Comparison of ENCODE assay signal across 8 cellular contexts in the genomic region with DNA sequence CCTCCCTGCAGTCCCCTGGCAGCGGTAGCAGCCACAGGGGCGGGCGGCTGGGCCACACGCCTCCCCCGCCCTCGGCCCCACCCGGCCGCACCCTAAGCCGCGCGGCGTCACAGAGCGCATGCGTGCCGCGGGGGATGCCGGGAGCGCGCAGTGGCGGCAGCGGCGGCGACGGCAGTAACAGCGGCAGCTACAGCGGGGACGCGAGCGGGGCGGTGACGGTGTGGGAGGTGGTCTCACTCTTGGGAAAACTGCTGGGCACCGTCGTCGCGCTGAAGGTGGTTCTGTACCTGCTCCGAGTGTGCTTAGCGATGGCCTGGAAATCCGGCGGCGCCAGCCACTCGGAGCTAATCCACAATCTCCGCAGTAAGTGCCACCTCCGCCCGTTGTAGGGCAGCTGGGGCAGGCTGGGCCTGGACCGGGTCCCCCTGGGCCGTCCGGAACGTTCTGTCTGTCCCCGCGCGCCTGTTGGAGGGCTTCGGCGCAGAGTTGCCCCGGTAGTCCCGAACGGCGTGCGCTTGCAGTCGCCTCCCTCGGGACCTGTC. TPM values are rescaled to one million over a fixed set of nuclear protein-coding genes. Genes with fewer than 3 reads are reported as not detected.
A peak's percentile ranks its signal among the peaks of the same experiment; 100 is the strongest.
DNase-seq lines count a peak whose midpoint lies in the region; ATAC-seq and TF ChIP-seq lines count a peak whose summit lies in the region.

Gene PCMT1, plus strand, starts transcription at position 148 of the 542 bp plus-strand sequence. Its CDS starts 161 bp downstream, at position 309.

- peaks cover 9% of the 10 kb centered on the region for H3K4me1 Mint-ChIP-seq in Caco-2 (ENCODE audit: low read depth, unreplicated experiment)
- H3K4me1 Mint-ChIP-seq in endodermal cell: peaks cover 16% of the 10 kb centered on the region

- H3K27me3 Mint-ChIP-seq in Caco-2 (ENCODE audit: insufficient read depth, unreplicated experiment) (no peaks in the 10 kb centered on the region), endodermal cell (ENCODE audit: insufficient read depth) (no peaks in the 10 kb centered on the region)

- intact Hi-C loops in Caco-2 (cut with micrococcal nuclease; ENCODE audit: unreplicated experiment): loop anchor here (5.0 kb wide), 1 partner anchor 42 kb away; no protein-coding TSS in a partner anchor

- H3K4me3 Mint-ChIP-seq in Caco-2 (ENCODE audit: unreplicated experiment): peak within 1 kb of the TSS; percentile 88
- H3K4me3 Mint-ChIP-seq in endodermal cell: peak within 1 kb of the TSS; percentile 82

- H3K27ac Mint-ChIP-seq in Caco-2 (ENCODE audit: unreplicated experiment) (peak within 1 kb of the TSS; percentile 75), endodermal cell (peak within 1 kb of the TSS; percentile 88)

- peak within 1 kb of the TSS; percentile 63 for H3K4me3 ChIP-seq in Caco-2 (ENCODE audit: low read depth, low read length)
- H3K4me3 ChIP-seq in endodermal cell (ENCODE audit: low read length): peak within 1 kb of the TSS; percentile 90
- H3K4me3 ChIP-seq in mesodermal cell (ENCODE audit: extremely low read depth, insufficient read depth, low read length, poor library complexity, severe bottlenecking): peak within 1 kb of the TSS; percentile 97

- no peaks in the 10 kb centered on the region for H3K9me3 Mint-ChIP-seq in Caco-2 (ENCODE audit: unreplicated experiment)
- no peaks in the 10 kb centered on the region for H3K9me3 Mint-ChIP-seq in endodermal cell

- 0% methylated on average over 7 to 60 of the region's 60 CpGs for WGBS in endodermal cell (ENCODE audit: insufficient coverage in 1 of 2, insufficient read length in 1 of 2), 2 experiments
- 1% methylated on average over 42 to 49 of the region's 60 CpGs for WGBS in mesodermal cell (ENCODE audit: insufficient coverage in 2 of 2), 2 experiments

- H3K36me3 Mint-ChIP-seq in Caco-2 (ENCODE audit: insufficient read depth, unreplicated experiment) (peaks cover 29% of the 10 kb centered on the region), endodermal cell (ENCODE audit: low read depth) (peaks cover 4% of the 10 kb centered on the region)

- CTCF ChIA-PET in Caco-2 (lab: Charles Lee): no interaction called here

- TF ChIP-seq CTCF in Caco-2 (IDR thresholded peaks at IDR 0.05; ENCODE audit: insufficient read depth in 1 of 2, low read depth in 1 of 2, low read length in 1 of 2, severe bottlenecking in 1 of 2, unreplicated experiment in 1 of 2): no peak
- TF ChIP-seq CTCF in endodermal cell (conservative IDR thresholded peaks at IDR 0.05): no peak

- peak; percentile 80 for ATAC-seq in GM21367 (IDR thresholded peaks at IDR 0.05; ENCODE audit: unreplicated experiment)

- H3K4me1 ChIP-seq in Caco-2 (peaks cover 4% of the 10 kb centered on the region; the same call in 1 of the 2 replicates), endodermal cell (ENCODE audit: control insufficient read depth, insufficient read depth, low read length) (peaks cover 3% of the 10 kb centered on the region), mesodermal cell (ENCODE audit: control insufficient read depth, insufficient read depth, low read length, poor library complexity, severe bottlenecking) (peaks cover 3% of the 10 kb centered on the region)

- POLR2A ChIA-PET in Caco-2 (lab: Charles Lee): no interaction called here

- H3K27me3 ChIP-seq in Caco-2 (replicated peaks; ENCODE audit: control insufficient read depth, insufficient read depth, low read length) (no peaks in the 10 kb centered on the region), endodermal cell (ENCODE audit: control insufficient read depth, insufficient read depth, low read length, poor library complexity, severe bottlenecking) (no peaks in the 10 kb centered on the region)

- DNase-seq in Caco-2 (peak; percentile 85 to 95), HT1080 (ENCODE audit: low read depth) (peak; percentile 86), NOMO-1 treated with dmso at 0.1 percent for 144 hours (lab: John Stamatoyannopoulos, UW; ENCODE audit: unreplicated experiment) (peak; percentile 87), endodermal cell (peak; percentile 96)
- peak; percentile 56 for DNase-seq in activated CD8-positive, alpha-beta memory T cell treated with anti-CD3 and anti-CD28 coated beads, Interleukin-2, amount 50 U/mL, for 1 hour (ENCODE audit: extremely low read depth)
- DNase-seq in stimulated activated CD8-positive, alpha-beta memory T cell treated with anti-CD3 and anti-CD28 coated beads, Interleukin-15, amount 100 ng/mL, for 4 hours (ENCODE audit: low read depth in 2 of 2): peak; percentile 76 to 87

- H3K9ac ChIP-seq in endodermal cell (ENCODE audit: extremely low read depth, low read length, poor library complexity, severe bottlenecking): peak within 1 kb of the TSS; percentile 82

- BruUV-seq in Caco-2 (replicated peaks; lab: Mats Ljungman, UMichigan): no TSS peak

- H3K36me3 ChIP-seq in Caco-2 (ENCODE audit: control insufficient read depth, insufficient read depth, low read length): no peaks in the 10 kb centered on the region
- H3K36me3 ChIP-seq in endodermal cell (ENCODE audit: control insufficient read depth, insufficient read depth, low read length): peaks cover 6% of the 10 kb centered on the region
- H3K36me3 ChIP-seq in mesodermal cell (ENCODE audit: control insufficient read depth, insufficient read depth, low read length): peaks cover 11% of the 10 kb centered on the region

- no peaks in the 10 kb centered on the region for H3K9me3 ChIP-seq in Caco-2
- no peaks in the 10 kb centered on the region for H3K9me3 ChIP-seq in endodermal cell (ENCODE audit: control insufficient read depth, low read length)
- H3K9me3 ChIP-seq in mesodermal cell (ENCODE audit: control insufficient read depth, low read length): no peaks in the 10 kb centered on the region

- H3K27ac ChIP-seq in endodermal cell (ENCODE audit: low read depth, low read length) (peak within 1 kb of the TSS; percentile 89), mesodermal cell (ENCODE audit: low read depth, low read length, severe bottlenecking) (peak within 1 kb of the TSS; percentile 85)

RNA-seq across cellular contexts. Expression of gene PCMT1, which starts in this region (rescaled TPM):
- total RNA-seq in Caco-2 (2022): 118 and 119 TPM in 2 replicates
- total RNA-seq in HT1080 (2014; rRNA removed; shearing (Covaris generic)): 132 and 158 TPM in 2 replicates
- 117 and 124 TPM in 2 replicates for polyA plus RNA-seq in HT1080 (2015; cell fraction: cytosol; rRNA removed)
- 98.6 and 108 TPM in 2 replicates for polyA plus RNA-seq in HT1080 (2015; cell fraction: nucleus; rRNA removed)
- 10 to 100 TPM; 68.5 to 72.6 TPM for total RNA-seq in endodermal cell
- polyA plus RNA-seq in endodermal cell (2013, experiment 1 of 2): 99.6 TPM
- polyA plus RNA-seq in endodermal cell (2013, experiment 2 of 2): 90.3 TPM
- 111 TPM for polyA plus RNA-seq in mesodermal cell (2013, experiment 1 of 2)
- polyA plus RNA-seq in mesodermal cell (2013, experiment 2 of 2): 108 TPM

Comparison
In these comparisons a context has a peak if more than half of its experiments do, and no peak if none do; other contexts are left out.
1. Peak in every context shown above with its lines: DNase-seq, ATAC-seq, H3K4me3 ChIP-seq and H3K27ac ChIP-seq.